1 cellular context compared by ENCODE assay signal in genomic region chr5:141874262-141874964, GRCh38.
TF ChIP-seq lines count a peak whose summit lies in the region.

No MANE protein-coding gene starts in this region.

TF ChIP-seq in SK-N-SH treated with all-trans-retinoic acid at 6 μM for 48 hours, 23 proteins besides CTCF, POLR2A, EP300 and RAD21 (continued from another document):
- TF ChIP-seq TSHZ2 (CRISPR knock-in tag; IDR thresholded peaks at IDR 0.05) (no peak), TCF4 (CRISPR knock-in tag; IDR thresholded peaks at IDR 0.05; ENCODE audit: borderline replicate concordance) (no peak)
TF ChIP-seq in SK-N-SH treated with all-trans-retinoic acid at 6 μM for 48 hours: peak in this region for 0.
